In genomic region chr22:19759994-19760651, GRCh38 we compare ENCODE assay signal across 1 cellular context.
TF ChIP-seq lines count a peak whose summit lies in the region.

No MANE protein-coding gene starts in this region.

TF ChIP-seq in A549, 52 proteins besides CTCF, POLR2A, EP300 and RAD21 (continued from another document):
- TF ChIP-seq REST (IDR thresholded peaks at IDR 0.05): no peak
- no peak for TF ChIP-seq TP53 (CRISPR knock-in tag; IDR thresholded peaks at IDR 0.05)
- TF ChIP-seq ELK1 (IDR thresholded peaks at IDR 0.05; ENCODE audit: low read depth, low read length): no peak
- TF ChIP-seq CEBPB (IDR thresholded peaks at IDR 0.05): no peak
- TF ChIP-seq MAX (IDR thresholded peaks at IDR 0.05): no peak
- no peak for TF ChIP-seq CHD2 (IDR thresholded peaks at IDR 0.05; ENCODE audit: low read length, partially characterized antibody)
- TF ChIP-seq ESRRA (IDR thresholded peaks at IDR 0.05; ENCODE audit: borderline replicate concordance, low read length): no peak
- TF ChIP-seq RFX5 (IDR thresholded peaks at IDR 0.05): no peak
